8 cellular contexts compared by ENCODE assay signal in genomic region chr1:23825076-23825761, GRCh38. TPM values are rescaled to one million over a fixed set of nuclear protein-coding genes. Genes with fewer than 3 reads are reported as not detected.
A peak's percentile ranks its signal among the peaks of the same experiment; 100 is the strongest.
DNase-seq lines count a peak whose midpoint lies in the region; ATAC-seq and TF ChIP-seq lines count a peak whose summit lies in the region.

Gene HMGCL (minus strand): TSS chr1:23825429. CDS start chr1:23825415, 14 bp downstream.

- H3K27me3 ChIP-seq in NT2/D1 (ENCODE audit: insufficient read depth, insufficient read length) (no peaks in the 10 kb centered on the region), endocrine pancreas (ENCODE audit: control insufficient read depth, insufficient read depth, low read length) (no peaks in the 10 kb centered on the region), mesendoderm (ENCODE audit: insufficient read depth, low read length, poor library complexity) (no peaks in the 10 kb centered on the region)

- H3K36me3 Mint-ChIP-seq in activated CD8-positive, alpha-beta memory T cell treated with anti-CD3 and anti-CD28 coated beads, Interleukin-2, amount 10 ng/mL, durations not matched to agents 7 days and 5 days: no peaks in the 10 kb centered on the region

- H3K27ac Mint-ChIP-seq in activated CD8-positive, alpha-beta memory T cell treated with anti-CD3 and anti-CD28 coated beads, Interleukin-2, amount 10 ng/mL, durations not matched to agents 7 days and 5 days: peak within 1 kb of the TSS; percentile 94

- peak within 1 kb of the TSS; percentile 98 for H3K9ac ChIP-seq in NT2/D1 (ENCODE audit: insufficient read length, low read depth)
- peak within 1 kb of the TSS; percentile 100 for H3K9ac ChIP-seq in endocrine pancreas (ENCODE audit: control insufficient read depth, insufficient read depth, low read length)
- peak within 1 kb of the TSS; percentile 97 for H3K9ac ChIP-seq in mesendoderm (ENCODE audit: low read length)

- no CpG with 5 or more reads among the region's 42 CpGs for WGBS in mesendoderm (ENCODE audit: extremely low coverage, insufficient coverage, low lambda C conversion rate)

- H3K4me1 ChIP-seq in NT2/D1 (ENCODE audit: insufficient read depth, insufficient read length): peaks cover 2% of the 10 kb centered on the region
- peaks cover 7% of the 10 kb centered on the region for H3K4me1 ChIP-seq in endocrine pancreas (ENCODE audit: control insufficient read depth, insufficient read depth, low read length)
- peaks cover 2% of the 10 kb centered on the region for H3K4me1 ChIP-seq in mesendoderm (ENCODE audit: control insufficient read depth, low read depth, low read length)

- H4K8ac ChIP-seq in mesendoderm (ENCODE audit: low read depth, low read length): peak within 1 kb of the TSS; percentile 68

- peak within 1 kb of the TSS; percentile 27 for H3K4ac ChIP-seq in mesendoderm (ENCODE audit: low read depth, low read length)

- no peaks in the 10 kb centered on the region for H3K27me3 Mint-ChIP-seq in activated CD8-positive, alpha-beta memory T cell treated with anti-CD3 and anti-CD28 coated beads, Interleukin-2, amount 10 ng/mL, durations not matched to agents 7 days and 5 days

- H3K9me3 Mint-ChIP-seq in activated CD8-positive, alpha-beta memory T cell treated with anti-CD3 and anti-CD28 coated beads, Interleukin-2, amount 10 ng/mL, durations not matched to agents 7 days and 5 days (ENCODE audit: low read depth): no peaks in the 10 kb centered on the region

- peak within 1 kb of the TSS; percentile 87 for H4K5ac ChIP-seq in mesendoderm (ENCODE audit: low read length)

- H2BK120ac ChIP-seq in mesendoderm (ENCODE audit: low read depth, low read length): no peak within 1 kb of the TSS

- CTCF ChIA-PET in activated CD8-positive, alpha-beta memory T cell treated with anti-CD3 and anti-CD28 coated beads, Interleukin-2, amount 10 ng/mL, durations not matched to agents 7 days and 5 days (lab: Charles Lee): interaction anchor here (0.7 to 8.5 kb wide), 10 partner anchors 9 to 124 kb away, joined by 3 to 62 read pairs (median 4); partner anchors contain the start of genes FUCA1 and PITHD1

- TF ChIP-seq CTCF in C4-2B (conservative IDR thresholded peaks at IDR 0.05): no peak

- no peak within 1 kb of the TSS for H2BK15ac ChIP-seq in mesendoderm (replicated peaks; ENCODE audit: low read depth)

- H3K56ac ChIP-seq in mesendoderm (ENCODE audit: low read length): peak within 1 kb of the TSS; percentile 99

- DNase-seq in HT-29 (ENCODE audit: low spot score) (peak; percentile 86), NT2/D1 (ENCODE audit: low read depth, low spot score) (peak; percentile 88), mesendoderm (peak; percentile 93)
- DNase-seq in activated CD8-positive, alpha-beta memory T cell treated with anti-CD3 and anti-CD28 coated beads, Interleukin-2, amount 10 ng/mL, durations not matched to agents 7 days and 5 days: peak; percentile 94
- peak; percentile 81 for DNase-seq in stimulated activated CD8-positive, alpha-beta memory T cell treated with anti-CD3 and anti-CD28 coated beads, Interleukin-12 subunit alpha, Interleukin-12 subunit beta, amount 100 ng/mL, for 4 hours (ENCODE audit: low read depth)

- peak within 1 kb of the TSS; percentile 97 for H3K4me3 ChIP-seq in NT2/D1 (ENCODE audit: insufficient read length, low read depth)
- H3K4me3 ChIP-seq in endocrine pancreas (ENCODE audit: control insufficient read depth, insufficient read depth, low read length): peak within 1 kb of the TSS; percentile 71
- H3K4me3 ChIP-seq in mesendoderm (ENCODE audit: low read length): peak within 1 kb of the TSS; percentile 99

- peak within 1 kb of the TSS; percentile 13 for H3K18ac ChIP-seq in mesendoderm (ENCODE audit: low read length)

- H3K79me2 ChIP-seq in mesendoderm (ENCODE audit: control insufficient read depth, insufficient read depth, low read length): no peaks in the 10 kb centered on the region

- H3K4me3 Mint-ChIP-seq in activated CD8-positive, alpha-beta memory T cell treated with anti-CD3 and anti-CD28 coated beads, Interleukin-2, amount 10 ng/mL, durations not matched to agents 7 days and 5 days: peak within 1 kb of the TSS; percentile 93

- H3K79me1 ChIP-seq in mesendoderm (ENCODE audit: low read length): peaks cover 2% of the 10 kb centered on the region

- peak; percentile 73 for ATAC-seq in GM19395 (IDR thresholded peaks at IDR 0.05; ENCODE audit: unreplicated experiment)
- ATAC-seq in activated CD8-positive, alpha-beta memory T cell treated with anti-CD3 and anti-CD28 coated beads, Interleukin-2, amount 10 ng/mL, durations not matched to agents 7 days and 5 days: peak; percentile 97

- H3K9me3 ChIP-seq in NT2/D1 (ENCODE audit: insufficient read depth, low read length) (no peaks in the 10 kb centered on the region), endocrine pancreas (ENCODE audit: control insufficient read depth, low read length) (no peaks in the 10 kb centered on the region)

- no peak within 1 kb of the TSS for H2BK5ac ChIP-seq in mesendoderm (ENCODE audit: low read length)

- H3K23ac ChIP-seq in mesendoderm (ENCODE audit: low read length): no peak within 1 kb of the TSS

- H2AK5ac ChIP-seq in mesendoderm (ENCODE audit: low read length): peak within 1 kb of the TSS; percentile 82

- peaks cover 20% of the 10 kb centered on the region for H3K4me1 Mint-ChIP-seq in activated CD8-positive, alpha-beta memory T cell treated with anti-CD3 and anti-CD28 coated beads, Interleukin-2, amount 10 ng/mL, durations not matched to agents 7 days and 5 days

- H3K27ac ChIP-seq in C4-2B: peak within 1 kb of the TSS; percentile 92
- H3K27ac ChIP-seq in mesendoderm (ENCODE audit: low read depth, low read length): peak within 1 kb of the TSS; percentile 78

- no peaks in the 10 kb centered on the region for H3K36me3 ChIP-seq in NT2/D1 (ENCODE audit: insufficient read depth, insufficient read length, low read length)
- H3K36me3 ChIP-seq in endocrine pancreas (ENCODE audit: control insufficient read depth, insufficient read depth, low read length): no peaks in the 10 kb centered on the region
- H3K36me3 ChIP-seq in mesendoderm (ENCODE audit: control insufficient read depth, insufficient read depth, low read length): no peaks in the 10 kb centered on the region

- H3K4me2 ChIP-seq in mesendoderm (ENCODE audit: low read length): peak within 1 kb of the TSS; percentile 100

RNA-seq across cellular contexts. Expression of gene HMGCL, which starts in this region (rescaled TPM):
- total RNA-seq in HT-29 (2014; rRNA removed; shearing (Covaris generic)): 37.4 and 38.2 TPM in 2 replicates
- total RNA-seq in activated CD8-positive, alpha-beta memory T cell treated with anti-CD3 and anti-CD28 coated beads, Interleukin-2, amount 10 ng/mL, durations not matched to agents 7 days and 5 days: 10 to 100 TPM; 23.8 to 29.0 TPM
- 3.7 TPM for polyA plus RNA-seq in mesendoderm (2013, experiment 1 of 2)
- 3.7 TPM for polyA plus RNA-seq in mesendoderm (2013, experiment 2 of 2)

Comparison
In these comparisons a context has a peak if more than half of its experiments do, and no peak if none do; other contexts are left out.
1. Peak in every context shown above with its lines: DNase-seq, ATAC-seq, H3K4me3 ChIP-seq and H3K27ac ChIP-seq.